ENCODE assay signal across 10 cellular contexts in the genomic region with DNA sequence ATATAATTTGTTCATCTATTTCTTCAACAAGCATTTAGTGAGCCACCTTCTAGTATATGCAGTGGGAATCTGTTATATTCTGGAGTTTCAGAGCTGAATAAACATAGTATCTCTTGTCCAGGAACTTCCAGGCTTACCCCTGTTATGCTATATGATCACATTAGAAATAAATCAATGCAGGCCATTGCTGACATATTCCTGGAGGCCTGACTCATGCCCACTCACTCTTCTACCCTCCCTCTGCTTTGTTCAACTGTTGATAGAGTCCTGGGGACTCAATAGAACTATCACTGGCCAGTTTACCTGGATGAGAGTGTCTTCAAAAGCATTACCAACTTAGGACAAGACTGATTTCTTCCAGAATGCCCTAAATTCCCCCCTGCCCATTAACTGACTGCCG. TPM values are rescaled to one million over a fixed set of nuclear protein-coding genes. Genes with fewer than 3 reads are reported as not detected.
DNase-seq lines count a peak whose midpoint lies in the region; TF ChIP-seq lines count a peak whose summit lies in the region.
"Had no signal": no experiment of that assay in that cellular context is flagged by ENCODE, and none has a peak within 500 bp of the region (broad histone marks: within the 10 kb centered on the region; RNA-seq: fewer than 3 reads in every experiment).

No MANE protein-coding gene starts in this region.

- DNase-seq in AG08396 (ENCODE audit: low spot score) (peak; percentile 49), LoVo (ENCODE audit: low spot score) (peak; percentile 70), mammary epithelial cell (peak; percentile 62), lung microvascular endothelial cell (ENCODE audit: low read depth in 2 of 2) (peak; percentile 64 to 70), NCI-H2107 treated with DMSO at 0.1 percent for 48 hours (lab: John Stamatoyannopoulos, UW; ENCODE audit: unreplicated experiment) (no peak), adrenal gland (no peak), activated gamma-delta T cell (lab: John Stamatoyannopoulos, UW) (no peak), NCI-H1417 (lab: John Stamatoyannopoulos, UW) (no peak)
- DNase-seq: caudate nucleus had no signal

- H3K9ac ChIP-seq in mammary epithelial cell (ENCODE audit: insufficient read depth, low read length), result no peak overlapping the region
- H3K9ac ChIP-seq: parathyroid adenoma had no signal

- H3K4me3 ChIP-seq in mammary epithelial cell (replicated peaks in 1 of 3; ENCODE audit: insufficient read depth in 1 of 3, low read depth in 2 of 3, low read length in 3 of 3), result no peak overlapping the region
- no peak overlapping the region for H3K4me3 ChIP-seq in adrenal gland

- WGBS in mammary epithelial cell (ENCODE audit: low coverage, missing lambda C conversion rate), result 100% methylated on average over 1 of the region's 1 CpG
- 80 to 100% (median 90%) methylated on average over 1 of the region's 1 CpG for WGBS in adrenal gland, 4 donors

- in situ Hi-C loops in mammary epithelial cell (cut with MboI; ENCODE audit: low sequenced_read_pairs in 2 of 2), result no loop called here

- CTCF ChIA-PET in mammary epithelial cell (lab: Charles Lee; ENCODE audit: low non-redundant PET), result no interaction called here

- H3K4me2 ChIP-seq in mammary epithelial cell (ENCODE audit: insufficient read depth, low read depth, low read length), result no peak overlapping the region

- intact Hi-C loops in mammary epithelial cell (cut with micrococcal nuclease), result no loop called here
- intact Hi-C loops in adrenal gland (cut with DNase I), result no loop called here

- H3K9me3 ChIP-seq in mammary epithelial cell (replicated peaks; ENCODE audit: insufficient read depth, low read length) (no peaks in the 10 kb centered on the region), adrenal gland (replicated peaks in 1 of 3) (no peaks in the 10 kb centered on the region)

- H3K4me1 ChIP-seq in mammary epithelial cell (ENCODE audit: insufficient read depth, low read length) (no peaks in the 10 kb centered on the region), adrenal gland (replicated peaks in 1 of 2) (peaks cover 0 to 3% of the 10 kb centered on the region in 2 donors)
- H3K4me1 ChIP-seq: parathyroid adenoma had no signal

- H3K27me3 ChIP-seq in mammary epithelial cell (ENCODE audit: insufficient read depth, low read length) (no peaks in the 10 kb centered on the region), adrenal gland (no peaks in the 10 kb centered on the region)

- H3K79me2 ChIP-seq in mammary epithelial cell (ENCODE audit: insufficient read depth, low read length), result no peaks in the 10 kb centered on the region
- H3K79me2 ChIP-seq: parathyroid adenoma had no signal

- dilution Hi-C loops in mammary epithelial cell (cut with HindIII; ENCODE audit: low sequenced_read_pairs), result no loop called here

- BruUV-seq in mammary epithelial cell (replicated peaks; lab: Mats Ljungman, UMichigan), result no TSS peak

- no peaks in the 10 kb centered on the region for H4K20me1 ChIP-seq in mammary epithelial cell (ENCODE audit: insufficient read depth, low read length)

- H2AFZ ChIP-seq in mammary epithelial cell (ENCODE audit: low read depth, low read length), result no peak overlapping the region
- H2AFZ ChIP-seq: parathyroid adenoma had no signal

- TF ChIP-seq CTCF in mammary epithelial cell (conservative IDR thresholded peaks at IDR 0.05 in 1 of 2, IDR thresholded peaks at IDR 0.05 in 1 of 2; ENCODE audit: extremely low read depth in 1 of 2, insufficient read depth in 1 of 2, low read depth in 1 of 2, low read length in 2 of 2), result no peak
- no peak for TF ChIP-seq CTCF in adrenal gland (IDR thresholded peaks at IDR 0.05)

- H3K27ac ChIP-seq in mammary epithelial cell (ENCODE audit: insufficient read depth, low read depth, low read length) (no peak overlapping the region), adrenal gland (no peak overlapping the region)
- H3K27ac ChIP-seq: parathyroid adenoma had no signal

- H3K36me3 ChIP-seq in mammary epithelial cell (ENCODE audit: insufficient read depth, low read length) (no peaks in the 10 kb centered on the region), adrenal gland (replicated peaks in 1 of 2) (no peaks in the 10 kb centered on the region)

- TF ChIP-seq POLR2A in adrenal gland (IDR thresholded peaks at IDR 0.05), result no peak

RNA-seq across cellular contexts. Expression of gene SRSF10, which starts 29.3 kb away (rescaled TPM):
- total RNA-seq in mammary epithelial cell (10 to 100 TPM; 64.2 to 94.7 TPM), lung microvascular endothelial cell (47.5 and 70.2 TPM in 2 replicates), adrenal gland (100 to 1,000 TPM in 6 of 8 donors, 10 to 100 TPM in 2; 65.8 to 139 (median 105) TPM)
- polyA plus RNA-seq in mammary epithelial cell (75.7 TPM), adrenal gland (100 to 1,000 TPM in 1 of 3 donors, 10 to 100 TPM in 2; 90.0 to 190 (median 99.0) TPM)
- polyA minus RNA-seq in mammary epithelial cell, result 139 TPM

RNA-seq across cellular contexts. Expression of gene PNRC2, which starts 49.8 kb away (rescaled TPM):
- total RNA-seq in mammary epithelial cell (10 to 100 TPM; 83.4 to 87.5 TPM), lung microvascular endothelial cell (64.9 and 69.0 TPM in 2 replicates), adrenal gland (100 to 1,000 TPM in 7 of 8 donors, 10 to 100 TPM in 1; 57.6 to 175 (median 138) TPM)
- polyA plus RNA-seq in mammary epithelial cell (70.8 TPM), adrenal gland (100 to 1,000 TPM in 1 of 3 donors, 10 to 100 TPM in 2; 72.9 to 187 (median 81.0) TPM)
- polyA minus RNA-seq in mammary epithelial cell, result 38.7 TPM

Comparison
In these comparisons a context has a peak if more than half of its experiments do, and no peak if none do; other contexts are left out.
1. DNase-seq: peak in AG08396 (single experiment), LoVo (single experiment), mammary epithelial cell (single experiment) and lung microvascular endothelial cell (2 of 2); none in NCI-H2107 treated with DMSO at 0.1 percent for 48 hours (single experiment), adrenal gland (0 of 7), activated gamma-delta T cell (single experiment) and NCI-H1417 (0 of 3).